Comparison of ENCODE assay signal across 9 cellular contexts in the genomic region with DNA sequence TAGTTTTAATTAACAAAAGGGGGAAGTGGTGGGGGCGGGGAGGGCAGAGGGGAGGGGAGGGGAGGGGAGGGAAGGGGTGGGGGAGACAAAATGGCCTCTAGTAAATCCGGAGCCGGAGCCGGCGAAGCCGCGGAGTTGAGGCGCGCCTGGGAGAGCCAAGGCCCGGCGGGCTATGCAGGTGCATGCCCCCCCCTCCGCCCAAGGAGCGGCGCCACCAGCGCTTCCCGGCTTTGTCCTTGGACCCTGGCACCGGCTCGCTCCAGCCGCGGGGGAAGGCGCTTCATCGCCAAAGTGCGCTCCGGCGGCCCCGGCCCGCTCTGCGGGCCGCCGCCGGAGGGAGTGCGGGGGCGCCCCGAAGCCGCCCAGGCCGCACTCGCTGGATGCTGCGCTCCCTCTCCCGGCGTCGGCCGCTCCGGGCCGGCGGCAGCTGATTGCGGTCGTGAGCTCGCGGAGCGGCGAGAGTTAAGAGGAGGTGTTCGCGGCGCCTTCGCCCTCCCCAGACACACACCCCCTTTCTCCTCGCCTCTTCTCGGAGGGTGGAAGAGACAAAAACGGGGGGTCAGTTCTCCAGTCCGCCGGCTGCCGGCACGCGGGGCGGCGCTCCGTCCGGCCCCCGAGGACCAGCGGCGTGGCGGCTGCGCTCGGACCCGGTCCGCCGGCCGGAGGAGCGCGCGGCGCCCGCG. TPM values are rescaled to one million over a fixed set of nuclear protein-coding genes. Genes with fewer than 3 reads are reported as not detected.
DNase-seq lines count a peak whose midpoint lies in the region; ATAC-seq and TF ChIP-seq lines count a peak whose summit lies in the region.
"Had no signal": no experiment of that assay in that cellular context is flagged by ENCODE, and none has a peak within 500 bp of the region (broad histone marks: within the 10 kb centered on the region; RNA-seq: fewer than 3 reads in every experiment).

A gene with protein sequence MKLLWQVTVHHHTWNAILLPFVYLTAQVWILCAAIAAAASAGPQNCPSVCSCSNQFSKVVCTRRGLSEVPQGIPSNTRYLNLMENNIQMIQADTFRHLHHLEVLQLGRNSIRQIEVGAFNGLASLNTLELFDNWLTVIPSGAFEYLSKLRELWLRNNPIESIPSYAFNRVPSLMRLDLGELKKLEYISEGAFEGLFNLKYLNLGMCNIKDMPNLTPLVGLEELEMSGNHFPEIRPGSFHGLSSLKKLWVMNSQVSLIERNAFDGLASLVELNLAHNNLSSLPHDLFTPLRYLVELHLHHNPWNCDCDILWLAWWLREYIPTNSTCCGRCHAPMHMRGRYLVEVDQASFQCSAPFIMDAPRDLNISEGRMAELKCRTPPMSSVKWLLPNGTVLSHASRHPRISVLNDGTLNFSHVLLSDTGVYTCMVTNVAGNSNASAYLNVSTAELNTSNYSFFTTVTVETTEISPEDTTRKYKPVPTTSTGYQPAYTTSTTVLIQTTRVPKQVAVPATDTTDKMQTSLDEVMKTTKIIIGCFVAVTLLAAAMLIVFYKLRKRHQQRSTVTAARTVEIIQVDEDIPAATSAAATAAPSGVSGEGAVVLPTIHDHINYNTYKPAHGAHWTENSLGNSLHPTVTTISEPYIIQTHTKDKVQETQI (minus strand): TSS at position 439 of the 683 bp plus-strand sequence. CDS start 797 bp downstream, outside the sequence.

- H3K27ac Mint-ChIP-seq in activated naive CD8-positive, alpha-beta T cell treated with anti-CD3 and anti-CD28 coated beads, Interleukin-2, amount 50 U/mL, for 24 hours: no peak within 1 kb of the TSS

- peaks cover 13% of the 10 kb centered on the region for H3K36me3 Mint-ChIP-seq in activated naive CD8-positive, alpha-beta T cell treated with anti-CD3 and anti-CD28 coated beads, Interleukin-2, amount 50 U/mL, for 24 hours (ENCODE audit: low read depth)

- intact Hi-C loops in heart right ventricle (cut with DNase I): loop anchor here in 6 of 10 donors (5.0 to 10.0 kb wide), 5 partner anchors 174 to 326 kb away; no protein-coding TSS in a partner anchor
- intact Hi-C loops in ovary (cut with DNase I): no loop called here

- no peaks in the 10 kb centered on the region for H3K27me3 ChIP-seq in heart right ventricle
- H3K27me3 ChIP-seq in ovary: no peaks in the 10 kb centered on the region

- H3K4me3 ChIP-seq in GM12864 (ENCODE audit: low read depth, low read length) (peak within 1 kb of the TSS; percentile 43), heart right ventricle (peak within 1 kb of the TSS; percentile 25 to 71 (median 60)), ovary (peak within 1 kb of the TSS; percentile 52)

- peak within 1 kb of the TSS in 7 of 10 donors; percentile 30 to 77 (median 50) for H3K27ac ChIP-seq in heart right ventricle
- peak within 1 kb of the TSS in 1 of 2 donors; percentile 32 for H3K27ac ChIP-seq in ovary

- TF ChIP-seq CTCF in GM12864 (IDR thresholded peaks at IDR 0.05; ENCODE audit: low read depth, low read length, missing control alignments): no peak
- TF ChIP-seq CTCF in heart right ventricle (IDR thresholded peaks at IDR 0.05): peak in 4 of 9 donors; percentile 10 to 42 (median 41)
- TF ChIP-seq CTCF in ovary (IDR thresholded peaks at IDR 0.05): no peak

- no peaks in the 10 kb centered on the region for H3K9me3 Mint-ChIP-seq in activated naive CD8-positive, alpha-beta T cell treated with anti-CD3 and anti-CD28 coated beads, Interleukin-2, amount 50 U/mL, for 24 hours

- TF ChIP-seq EP300 in ovary (IDR thresholded peaks at IDR 0.05): no peak

- no peaks in the 10 kb centered on the region for H3K9me3 ChIP-seq in heart right ventricle
- H3K9me3 ChIP-seq in ovary: no peaks in the 10 kb centered on the region

- H3K4me1 Mint-ChIP-seq in activated naive CD8-positive, alpha-beta T cell treated with anti-CD3 and anti-CD28 coated beads, Interleukin-2, amount 50 U/mL, for 24 hours: peaks cover 26% of the 10 kb centered on the region

- H3K4me1 ChIP-seq in heart right ventricle (peaks cover 6 to 41% (median 26%) of the 10 kb centered on the region in 9 donors), ovary (ENCODE audit: insufficient read depth) (peaks cover 9% of the 10 kb centered on the region)

- ATAC-seq in GM21737 (IDR thresholded peaks at IDR 0.05; ENCODE audit: unreplicated experiment) (peak; percentile 47), heart right ventricle (peak in 6 of 8 donors; percentile 30 to 56 (median 44))
- ATAC-seq in activated naive CD8-positive, alpha-beta T cell treated with anti-CD3 and anti-CD28 coated beads, Interleukin-2, amount 50 U/mL, for 24 hours: peak; percentile 31

- no peak for TF ChIP-seq POLR2A in ovary (IDR thresholded peaks at IDR 0.05)

- peak within 1 kb of the TSS; percentile 78 for H3K4me3 Mint-ChIP-seq in activated naive CD8-positive, alpha-beta T cell treated with anti-CD3 and anti-CD28 coated beads, Interleukin-2, amount 50 U/mL, for 24 hours

- WGBS in heart right ventricle, 2 donors: 0 to 1% methylated on average over 72 to 81 of the region's 83 CpGs
- 0 to 1% (median 1%) methylated on average over 45 to 83 of the region's 83 CpGs for WGBS in ovary, 3 donors

- DNase-seq in GM12864 (ENCODE audit: low read depth) (no peak), NCI-H1105 treated with DMSO at 0.1 percent for 48 hours (lab: John Stamatoyannopoulos, UW) (peak; percentile 54), heart right ventricle (peak; percentile 26 to 50), ovary (peak; percentile 31 to 70 (median 60)), ureter (ENCODE audit: low spot score) (no peak), NCI-H774 (lab: John Stamatoyannopoulos, UW) (no peak)
- peak; percentile 43 for DNase-seq in activated naive CD8-positive, alpha-beta T cell treated with anti-CD3 and anti-CD28 coated beads, Interleukin-2, amount 50 U/mL, for 24 hours

- H3K36me3 ChIP-seq in heart right ventricle: peaks cover 0 to 9% (median 0%) of the 10 kb centered on the region in 9 donors
- H3K36me3 ChIP-seq in ovary: no peaks in the 10 kb centered on the region

- H3K27me3 Mint-ChIP-seq in activated naive CD8-positive, alpha-beta T cell treated with anti-CD3 and anti-CD28 coated beads, Interleukin-2, amount 50 U/mL, for 24 hours: peaks cover 1% of the 10 kb centered on the region

RNA-seq across cellular contexts. Expression of the gene that starts here (rescaled TPM):
- total RNA-seq in heart right ventricle (1 to 10 TPM; 2.1 to 7.3 (median 3.1) TPM), ovary (10 to 100 TPM in 1 of 7 donors, 1 to 10 TPM in 5, under 1 TPM in 1; 0.72 to 16.7 (median 4.6) TPM), ureter (1.3 TPM)
- polyA plus RNA-seq in heart right ventricle (1 to 10 TPM in 1 of 2 donors, under 1 TPM in 1; 0.75 to 1.4 TPM), ovary (1 to 10 TPM; 2.0 to 5.3 TPM)
- total RNA-seq: T-helper 2 cell treated with Interferon-gamma antibody and Interleukin-4, amounts not matched to agents 100 ng/mL and 5 ng/mL, for 36 hours had no signal

Comparison
In these comparisons a context has a peak if more than half of its experiments do, and no peak if none do; other contexts are left out.
1. DNase-seq: peak in NCI-H1105 treated with DMSO at 0.1 percent for 48 hours (single experiment), activated naive CD8-positive, alpha-beta T cell treated with anti-CD3 and anti-CD28 coated beads, Interleukin-2, amount 50 U/mL, for 24 hours (single experiment), heart right ventricle (2 of 2) and ovary (5 of 5); none in GM12864 (single experiment), ureter (single experiment) and NCI-H774 (single experiment).
2. intact Hi-C loops: an anchor here in heart right ventricle (5.0 to 10.0 kb wide); none called in ovary.
3. Peak in every context shown above with its lines, with median percentiles within 50 percentile points of each other: H3K4me3 ChIP-seq and ATAC-seq.